Comparison of ENCODE assay signal across 20 cellular contexts in the genomic region with DNA sequence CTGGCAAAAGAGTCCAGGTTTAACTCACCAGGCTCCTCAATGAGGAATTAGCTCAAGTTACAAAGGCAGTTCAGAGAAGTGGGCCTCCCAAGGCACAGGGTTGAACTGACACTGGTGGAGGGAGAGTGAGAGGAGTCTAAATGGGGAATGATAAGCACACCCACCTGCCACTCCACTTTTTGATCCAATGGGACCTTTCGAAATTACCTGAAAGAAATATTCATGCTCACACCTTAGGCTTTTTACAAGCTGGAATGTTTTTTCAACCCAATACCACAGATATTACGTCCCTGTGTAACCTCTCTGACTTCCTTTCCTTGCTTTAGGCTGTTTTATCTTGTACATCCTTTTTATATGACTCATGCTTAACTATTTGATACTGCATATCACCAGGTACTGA.
A peak's percentile ranks its signal among the peaks of the same experiment; 100 is the strongest.
DNase-seq lines count a peak whose midpoint lies in the region; ATAC-seq and TF ChIP-seq lines count a peak whose summit lies in the region.
"Had no signal": no experiment of that assay in that cellular context is flagged by ENCODE, and none has a peak within 500 bp of the region (broad histone marks: within the 10 kb centered on the region; RNA-seq: fewer than 3 reads in every experiment).

No MANE protein-coding gene starts in this region.

- peak overlapping the region; percentile 76 for H3K27ac Mint-ChIP-seq in progenitor cell of endocrine pancreas
- H3K27ac Mint-ChIP-seq: CD8-positive, alpha-beta memory T cell; stimulated activated naive B cell treated with anti-CD40 and anti-IgM and Interleukin-4, amounts not matched to agents 10 μg/mL and 1 μg/mL and 100 μg/mL, for 72 hours had no signal

- no peaks in the 10 kb centered on the region for H3K9me3 Mint-ChIP-seq in progenitor cell of endocrine pancreas (ENCODE audit: low read depth)

- H3K36me3 ChIP-seq in OCI-LY3 (replicated peaks; ENCODE audit: low read depth, low read length), result peaks cover 7% of the 10 kb centered on the region
- no peaks in the 10 kb centered on the region for H3K36me3 ChIP-seq in gastrocnemius medialis
- H3K36me3 ChIP-seq: gastroesophageal sphincter, HAP-1, ovary had no signal

- H3K9me3 ChIP-seq in OCI-LY3 (ENCODE audit: insufficient read depth, low read length) (peaks cover 10% of the 10 kb centered on the region; the same call in 1 of the 2 replicates), gastrocnemius medialis (no peaks in the 10 kb centered on the region)
- H3K9me3 ChIP-seq: gastroesophageal sphincter, HAP-1, ovary had no signal

- intact Hi-C loops in gastrocnemius medialis (cut with DNase I; ENCODE audit: low total_unique reads), result no loop called here

- H3K9ac ChIP-seq in OCI-LY3 (ENCODE audit: low read length), result no peak overlapping the region

- H3K27ac ChIP-seq in OCI-LY3 (ENCODE audit: low read length) (no peak overlapping the region), foreskin keratinocyte (peak overlapping the region; percentile 45), gastrocnemius medialis (no peak overlapping the region)
- H3K27ac ChIP-seq: gastroesophageal sphincter, ovary had no signal

- H3K4me1 Mint-ChIP-seq in progenitor cell of endocrine pancreas (ENCODE audit: low read depth), result peaks cover 35% of the 10 kb centered on the region
- H3K4me1 Mint-ChIP-seq: CD8-positive, alpha-beta memory T cell had no signal

- in situ Hi-C loops in gastrocnemius medialis (cut with MboI; ENCODE audit: low sequenced_read_pairs in 4 of 4), result no loop called here

- no peaks in the 10 kb centered on the region for H4K20me1 ChIP-seq in OCI-LY3 (ENCODE audit: insufficient read depth, low read length)

- DNase-seq in HPDE6-E6E7 (ENCODE audit: extremely low spot score) (peak; percentile 53), foreskin keratinocyte (peak; percentile 98 to 99), progenitor cell of endocrine pancreas (ENCODE audit: low spot score, unreplicated experiment) (no peak), GM10266 (ENCODE audit: extremely low spot score) (no peak), gastrocnemius medialis (no peak), foreskin melanocyte (no peak)
- DNase-seq: activated CD4-positive, alpha-beta T cell treated with anti-CD3 and anti-CD28 coated beads, Interleukin-2, amount 50 U/mL, for 4 hours; activated gamma-delta T cell; CD8-positive, alpha-beta memory T cell; NCI-H1930; NCI-H446 treated with DMSO at 0.1 percent for 48 hours; ovary; SHP77 treated with DMSO at 0.1 percent for 48 hours; stimulated activated naive B cell treated with anti-CD40 and anti-IgM and Interleukin-4, amounts not matched to agents 10 μg/mL and 1 μg/mL and 100 μg/mL, for 72 hours; T-helper 1 cell had no signal

- H3K4me3 Mint-ChIP-seq in progenitor cell of endocrine pancreas (ENCODE audit: low read depth), result no peak overlapping the region
- H3K4me3 Mint-ChIP-seq: CD8-positive, alpha-beta memory T cell; stimulated activated naive B cell treated with anti-CD40 and anti-IgM and Interleukin-4, amounts not matched to agents 10 μg/mL and 1 μg/mL and 100 μg/mL, for 72 hours had no signal

- peak overlapping the region; percentile 31; the same call in 1 of the 2 replicates for H3K4me3 ChIP-seq in OCI-LY3 (ENCODE audit: low read length)
- H3K4me3 ChIP-seq in gastrocnemius medialis, result no peak overlapping the region
- H3K4me3 ChIP-seq: gastroesophageal sphincter, HAP-1, K562, ovary had no signal

- no peaks in the 10 kb centered on the region for H3K79me2 ChIP-seq in OCI-LY3 (ENCODE audit: low read length)

- H2AFZ ChIP-seq in OCI-LY3 (ENCODE audit: low read depth, low read length), result no peak overlapping the region

- TF ChIP-seq POLR2A in gastrocnemius medialis (IDR thresholded peaks at IDR 0.05), result no peak

- H3K36me3 Mint-ChIP-seq in progenitor cell of endocrine pancreas (ENCODE audit: insufficient read depth), result no peaks in the 10 kb centered on the region
- H3K36me3 Mint-ChIP-seq: CD8-positive, alpha-beta memory T cell; stimulated activated naive B cell treated with anti-CD40 and anti-IgM and Interleukin-4, amounts not matched to agents 10 μg/mL and 1 μg/mL and 100 μg/mL, for 72 hours had no signal

- H3K27me3 ChIP-seq in OCI-LY3 (ENCODE audit: low read depth, low read length) (peaks cover 19% of the 10 kb centered on the region), foreskin keratinocyte (no peaks in the 10 kb centered on the region), gastrocnemius medialis (no peaks in the 10 kb centered on the region)
- H3K27me3 ChIP-seq: gastroesophageal sphincter, ovary had no signal

- peak overlapping the region; percentile 58 for H3K4me2 ChIP-seq in OCI-LY3 (ENCODE audit: low read length)

- H3K4me1 ChIP-seq in OCI-LY3 (ENCODE audit: low read length) (peaks cover 44% of the 10 kb centered on the region), foreskin keratinocyte (peaks cover 20% of the 10 kb centered on the region), gastrocnemius medialis (no peaks in the 10 kb centered on the region)
- H3K4me1 ChIP-seq: gastroesophageal sphincter, HAP-1 had no signal

- TF ChIP-seq CTCF in OCI-LY3 (IDR thresholded peaks at IDR 0.05; ENCODE audit: low read depth, low read length) (no peak), foreskin keratinocyte (conservative IDR thresholded peaks at IDR 0.05) (no peak), progenitor cell of endocrine pancreas (IDR thresholded peaks at IDR 0.05; ENCODE audit: unreplicated experiment) (no peak), GM10266 (IDR thresholded peaks at IDR 0.05; ENCODE audit: control insufficient read depth, insufficient read depth, low read depth, missing control alignments) (no peak), gastrocnemius medialis (IDR thresholded peaks at IDR 0.05 in 4 of 5, conservative IDR thresholded peaks at IDR 0.05 in 1 of 5) (no peak)

- no peaks in the 10 kb centered on the region for H3K27me3 Mint-ChIP-seq in progenitor cell of endocrine pancreas
- H3K27me3 Mint-ChIP-seq: CD8-positive, alpha-beta memory T cell; stimulated activated naive B cell treated with anti-CD40 and anti-IgM and Interleukin-4, amounts not matched to agents 10 μg/mL and 1 μg/mL and 100 μg/mL, for 72 hours had no signal

- ATAC-seq in foreskin keratinocyte (peak; percentile 97), gastrocnemius medialis (no peak)
- ATAC-seq: gastroesophageal sphincter; K562; sciatic nerve; stimulated activated naive B cell treated with anti-CD40 and anti-IgM and Interleukin-4, amounts not matched to agents 10 μg/mL and 1 μg/mL and 100 μg/mL, for 72 hours had no signal

Comparison
In these comparisons a context has a peak if more than half of its experiments do, and no peak if none do; other contexts are left out.
1. DNase-seq: peak in HPDE6-E6E7 (single experiment) and foreskin keratinocyte (2 of 2); none in progenitor cell of endocrine pancreas (single experiment), GM10266 (single experiment), gastrocnemius medialis (0 of 2) and foreskin melanocyte (single experiment).